16 cellular contexts compared by ENCODE assay signal in the genomic region with DNA sequence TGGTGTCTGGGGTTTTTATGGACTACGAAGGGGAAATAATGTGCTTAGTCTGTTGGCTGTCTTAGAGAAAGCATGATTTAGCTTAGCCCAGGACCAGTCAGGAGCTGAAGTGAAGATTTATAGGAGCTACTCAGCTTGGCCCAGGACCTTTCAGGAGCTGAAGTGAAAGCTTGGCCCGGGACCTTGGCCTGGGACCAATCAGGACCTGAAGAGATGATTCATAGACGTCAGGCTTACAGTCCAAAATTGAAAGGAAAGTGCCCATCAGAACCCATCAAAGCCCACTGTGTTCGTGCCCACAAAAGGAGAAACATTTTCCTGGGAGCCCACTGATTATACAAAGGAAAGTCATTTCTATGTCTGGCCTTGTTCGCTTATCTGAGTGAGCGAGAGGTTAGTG. TPM values are rescaled to one million over a fixed set of nuclear protein-coding genes. Genes with fewer than 3 reads are reported as not detected.
DNase-seq lines count a peak whose midpoint lies in the region; ATAC-seq and TF ChIP-seq lines count a peak whose summit lies in the region.
"Had no signal": no experiment of that assay in that cellular context is flagged by ENCODE, and none has a peak within 500 bp of the region (broad histone marks: within the 10 kb centered on the region; RNA-seq: fewer than 3 reads in every experiment).

No MANE protein-coding gene starts in this region.

- H3K79me2 ChIP-seq in mammary epithelial cell (ENCODE audit: insufficient read depth, low read length) (peaks cover 20% of the 10 kb centered on the region), osteoblast (ENCODE audit: insufficient read depth, low read length) (peaks cover 3% of the 10 kb centered on the region)

- CTCF ChIA-PET in mammary epithelial cell (lab: Charles Lee; ENCODE audit: low non-redundant PET), result no interaction called here

- no peak for ATAC-seq in GM18498 (IDR thresholded peaks at IDR 0.05; ENCODE audit: unreplicated experiment)
- ATAC-seq: activated T-cell treated with anti-CD3 and anti-CD28 coated beads, Interleukin-2, amount 50 U/mL, for 4 hours had no signal

- no TSS peak for BruUV-seq in mammary epithelial cell (replicated peaks; lab: Mats Ljungman, UMichigan)

- H3K27me3 ChIP-seq in mammary epithelial cell (ENCODE audit: insufficient read depth, low read length) (no peaks in the 10 kb centered on the region), osteoblast (ENCODE audit: insufficient read depth, low read length) (no peaks in the 10 kb centered on the region)
- H3K27me3 ChIP-seq: colonic mucosa had no signal

- WGBS in mammary epithelial cell (ENCODE audit: low coverage, missing lambda C conversion rate), result 2% methylated on average over 5 of the region's 6 CpGs

- H3K27ac ChIP-seq in mammary epithelial cell (ENCODE audit: insufficient read depth, low read depth, low read length) (peak overlapping the region; percentile 35), osteoblast (ENCODE audit: low read depth, low read length) (peak overlapping the region; percentile 24)
- H3K27ac ChIP-seq: colonic mucosa had no signal

- H3K4me2 ChIP-seq in mammary epithelial cell (ENCODE audit: insufficient read depth, low read depth, low read length) (peak overlapping the region; percentile 80), osteoblast (ENCODE audit: insufficient read depth, low read length) (peak overlapping the region; percentile 58)

- H3K36me3 ChIP-seq in mammary epithelial cell (ENCODE audit: insufficient read depth, low read length) (peaks cover 2% of the 10 kb centered on the region), osteoblast (ENCODE audit: insufficient read depth, low read length) (no peaks in the 10 kb centered on the region)
- H3K36me3 ChIP-seq: colonic mucosa had no signal

- intact Hi-C loops in mammary epithelial cell (cut with micrococcal nuclease), result loop anchor here (5.0 kb wide), 2 partner anchors 113 to 468 kb away; no protein-coding TSS in a partner anchor

- TF ChIP-seq CTCF in NB4 (IDR thresholded peaks at IDR 0.05; ENCODE audit: low read depth, low read length), result no peak
- no peak for TF ChIP-seq CTCF in mammary epithelial cell (conservative IDR thresholded peaks at IDR 0.05 in 1 of 2, IDR thresholded peaks at IDR 0.05 in 1 of 2; ENCODE audit: extremely low read depth in 1 of 2, insufficient read depth in 1 of 2, low read depth in 1 of 2, low read length in 2 of 2)
- no peak for TF ChIP-seq CTCF in osteoblast (IDR thresholded peaks at IDR 0.05; ENCODE audit: extremely low read depth, low read depth, low read length)

- no peak for TF ChIP-seq POLR2A in NB4 (IDR thresholded peaks at IDR 0.05; ENCODE audit: extremely low read depth, insufficient read length)

- no peak overlapping the region for H3K9ac ChIP-seq in mammary epithelial cell (ENCODE audit: insufficient read depth, low read length)

- DNase-seq in AG08396 (ENCODE audit: low spot score), result peak; percentile 15
- DNase-seq in NB4 (ENCODE audit: low read depth), result peak; percentile 16
- peak; percentile 36 for DNase-seq in mammary epithelial cell
- DNase-seq in osteoblast (ENCODE audit: insufficient read length, low spot score, missing footprints), result peak; percentile 57
- no peak for DNase-seq in SK-N-DZ (ENCODE audit: low spot score)
- DNase-seq in COR-L47 (lab: John Stamatoyannopoulos, UW), result no peak
- no peak for DNase-seq in kidney glomerular epithelial cell (lab: John Stamatoyannopoulos, UW)
- DNase-seq: activated CD4-positive, alpha-beta T cell treated with anti-CD3 and anti-CD28 coated beads for 48 hours; activated T-cell treated with anti-CD3 and anti-CD28 coated beads, Interleukin-2, amount 50 U/mL, for 4 hours; colonic mucosa; hippocampal formation; NCI-H1930; RPMI8226; stimulated activated naive CD4-positive, alpha-beta T cell had no signal

- H2AFZ ChIP-seq in mammary epithelial cell (ENCODE audit: low read depth, low read length) (peak overlapping the region; percentile 72), osteoblast (ENCODE audit: low read length) (peak overlapping the region; percentile 74)

- in situ Hi-C loops in mammary epithelial cell (cut with MboI; ENCODE audit: low sequenced_read_pairs in 2 of 2), result no loop called here

- H4K20me1 ChIP-seq in mammary epithelial cell (ENCODE audit: insufficient read depth, low read length), result no peaks in the 10 kb centered on the region
- H4K20me1 ChIP-seq in osteoblast (ENCODE audit: insufficient read depth, low read length), result no peaks in the 10 kb centered on the region

- H3K4me3 ChIP-seq in NB4 (ENCODE audit: low read depth, low read length) (no peak overlapping the region), mammary epithelial cell (replicated peaks in 1 of 3; ENCODE audit: insufficient read depth in 1 of 3, low read depth in 2 of 3, low read length in 3 of 3) (peak overlapping the region in 1 of 3 experiments; percentile 18), osteoblast (ENCODE audit: insufficient read depth, low read length) (no peak overlapping the region)
- H3K4me3 ChIP-seq: colonic mucosa, skin epidermis had no signal

- dilution Hi-C loops in mammary epithelial cell (cut with HindIII; ENCODE audit: low sequenced_read_pairs), result loop anchor here (25.0 kb wide), 1 partner anchor 308 kb away; no protein-coding TSS in a partner anchor

- H3K9me3 ChIP-seq in mammary epithelial cell (replicated peaks; ENCODE audit: insufficient read depth, low read length) (peaks cover 15% of the 10 kb centered on the region), osteoblast (ENCODE audit: low read depth, low read length) (peaks cover 4% of the 10 kb centered on the region)
- H3K9me3 ChIP-seq: colonic mucosa had no signal

- H3K4me1 ChIP-seq in mammary epithelial cell (ENCODE audit: insufficient read depth, low read length) (peaks cover 40% of the 10 kb centered on the region), osteoblast (ENCODE audit: insufficient read depth, low read length) (peaks cover 28% of the 10 kb centered on the region)
- H3K4me1 ChIP-seq: colonic mucosa had no signal

RNA-seq across cellular contexts. Expression of a gene that starts 35.6 kb away (rescaled TPM):
- total RNA-seq in mammary epithelial cell (10 to 100 TPM; 21.5 to 64.7 TPM), osteoblast (25.3 and 28.6 TPM in 2 replicates)
- 29.2 TPM for polyA plus RNA-seq in mammary epithelial cell
- polyA minus RNA-seq in mammary epithelial cell, result 84.5 TPM
- polyA plus RNA-seq in SK-N-DZ (2014; cell fraction: cytosol; rRNA removed), result 38.9 and 49.0 TPM in 2 replicates
- 455 and 485 TPM in 2 replicates for polyA plus RNA-seq in SK-N-DZ (2014; cell fraction: nucleus; rRNA removed)

RNA-seq across cellular contexts. Expression of a gene that starts 42.9 kb away (rescaled TPM):
- total RNA-seq in mammary epithelial cell (10 to 100 TPM; 40.2 to 46.8 TPM), osteoblast (54.6 and 75.1 TPM in 2 replicates)
- polyA plus RNA-seq in mammary epithelial cell, result 61.3 TPM
- polyA minus RNA-seq in mammary epithelial cell, result 65.2 TPM
- polyA plus RNA-seq in SK-N-DZ (2014; cell fraction: cytosol; rRNA removed), result 40.0 and 45.8 TPM in 2 replicates
- 51.4 and 73.1 TPM in 2 replicates for polyA plus RNA-seq in SK-N-DZ (2014; cell fraction: nucleus; rRNA removed)

RNA-seq across cellular contexts. Expression of a gene that starts 43.2 kb away (rescaled TPM):
- total RNA-seq in mammary epithelial cell (100 to 1,000 TPM in 1 of 2 donors, 10 to 100 TPM in 1; 93.9 to 132 TPM), osteoblast (73.1 and 82.2 TPM in 2 replicates)
- 129 TPM for polyA plus RNA-seq in mammary epithelial cell
- 63.7 TPM for polyA minus RNA-seq in mammary epithelial cell
- polyA plus RNA-seq in SK-N-DZ (2014; cell fraction: cytosol; rRNA removed), result 169 and 190 TPM in 2 replicates
- polyA plus RNA-seq in SK-N-DZ (2014; cell fraction: nucleus; rRNA removed), result 250 and 280 TPM in 2 replicates

Comparison
In these comparisons a context has a peak if more than half of its experiments do, and no peak if none do; other contexts are left out.
1. DNase-seq: peak in AG08396 (single experiment), NB4 (single experiment), mammary epithelial cell (single experiment) and osteoblast (single experiment); none in SK-N-DZ (single experiment), COR-L47 (single experiment) and kidney glomerular epithelial cell (single experiment).